ENCODE assay signal across 1 cellular context in the genomic region with DNA sequence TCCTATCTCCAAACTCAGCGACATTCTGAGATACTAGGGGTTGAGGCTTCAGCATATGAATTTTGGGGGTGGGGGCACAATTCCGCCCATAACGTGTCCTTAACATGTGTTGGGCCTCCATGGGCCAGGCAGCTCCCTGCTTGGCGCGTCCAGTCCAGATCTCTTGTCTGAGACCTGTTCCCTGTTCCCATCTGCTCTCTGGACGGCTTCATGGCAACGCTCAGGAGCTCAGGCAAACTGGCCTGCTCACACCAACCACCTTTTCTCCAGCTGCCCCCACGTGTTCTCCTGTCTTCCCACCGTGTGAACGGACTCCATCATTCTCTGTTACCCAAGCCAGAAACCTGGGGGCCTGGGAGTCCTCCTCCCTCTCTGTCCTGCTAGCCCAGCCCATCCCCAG.
A peak's percentile ranks its signal among the peaks of the same experiment; 100 is the strongest.
TF ChIP-seq lines count a peak whose summit lies in the region.

No MANE protein-coding gene starts in this region.

TF ChIP-seq in HepG2, 621 proteins besides CTCF, POLR2A, EP300 and RAD21 (continued from another document):
- TF ChIP-seq MNT (IDR thresholded peaks at IDR 0.05): peak; percentile 59
- TF ChIP-seq POLR2AphosphoS2 (IDR thresholded peaks at IDR 0.05; ENCODE audit: low read depth, low read length): no peak
